Comparison of ENCODE assay signal across 31 cellular contexts in genomic region chr4:48082956-48083355, GRCh38. TPM values are rescaled to one million over a fixed set of nuclear protein-coding genes. Genes with fewer than 3 reads are reported as not detected.
"Had no signal": no experiment of that assay in that cellular context is flagged by ENCODE, and none has a peak within 500 bp of the region (broad histone marks: within the 10 kb centered on the region; RNA-seq: fewer than 3 reads in every experiment).

No MANE protein-coding gene starts in this region.

- H3K4me1 ChIP-seq: breast epithelium, esophagus muscularis mucosa, heart right ventricle, vagina had no signal

- H3K36me3 ChIP-seq: breast epithelium, esophagus muscularis mucosa, heart right ventricle, ovary, thoracic aorta, upper lobe of left lung, vagina had no signal

- H3K27ac Mint-ChIP-seq: activated CD8-positive, alpha-beta memory T cell treated with anti-CD3 and anti-CD28 coated beads, Interleukin-2, amount 10 ng/mL, durations not matched to agents 7 days and 5 days; activated CD8-positive, alpha-beta T cell treated with anti-CD3 and anti-CD28 coated beads, Interleukin-2, amount 10 ng/mL, durations not matched to agents 7 days and 5 days; activated naive CD8-positive, alpha-beta T cell treated with anti-CD3 and anti-CD28 coated beads, Interleukin-2, amount 50 U/mL, for 24 hours; activated T-helper 2 cell treated with anti-CD3 and anti-CD28 coated beads, Interferon-gamma antibody, Interleukin-2, Interleukin-4, amounts not matched to agents 10 μg/mL and 5 μg/mL and 100 μg/mL, durations not matched to agents 14 hours and 24 hours and 36 hours; dendritic cell treated with granulocyte-macrophage colony-stimulating factor and Interleukin-4, amounts not matched to agents 40 ng/mL and 50 ng/mL, for 4 days; progenitor cell of endocrine pancreas; stimulated activated effector memory CD8-positive, alpha-beta T cell treated with anti-CD3 and anti-CD28 coated beads, Interleukin-12 subunit alpha, Interleukin-12 subunit beta, amount 100 ng/mL, for 72 hours; stimulated activated naive CD8-positive, alpha-beta T cell treated with anti-CD3 and anti-CD28 coated beads, Interleukin-15, Interleukin-2, amounts not matched to agents 100 ng/mL and 50 ng/mL, for 24 hours; T-helper 17 cell had no signal

- H3K4me3 Mint-ChIP-seq: activated CD8-positive, alpha-beta memory T cell treated with anti-CD3 and anti-CD28 coated beads, Interleukin-2, amount 10 ng/mL, durations not matched to agents 7 days and 5 days; activated CD8-positive, alpha-beta T cell treated with anti-CD3 and anti-CD28 coated beads, Interleukin-2, amount 10 ng/mL, durations not matched to agents 7 days and 5 days; activated naive CD8-positive, alpha-beta T cell treated with anti-CD3 and anti-CD28 coated beads, Interleukin-2, amount 50 U/mL, for 24 hours; central memory CD8-positive, alpha-beta T cell; dendritic cell treated with granulocyte-macrophage colony-stimulating factor and Interleukin-4, amounts not matched to agents 40 ng/mL and 50 ng/mL, for 4 days; stimulated activated effector memory CD8-positive, alpha-beta T cell treated with anti-CD3 and anti-CD28 coated beads, Interleukin-12 subunit alpha, Interleukin-12 subunit beta, amount 100 ng/mL, for 72 hours; stimulated activated naive CD8-positive, alpha-beta T cell treated with anti-CD3 and anti-CD28 coated beads, Interleukin-15, Interleukin-2, amounts not matched to agents 100 ng/mL and 50 ng/mL, for 24 hours; T-helper 17 cell had no signal

- ATAC-seq: activated CD8-positive, alpha-beta memory T cell treated with anti-CD3 and anti-CD28 coated beads, Interleukin-2, amount 10 ng/mL, durations not matched to agents 7 days and 5 days; activated CD8-positive, alpha-beta T cell treated with anti-CD3 and anti-CD28 coated beads, Interleukin-2, amount 10 ng/mL, durations not matched to agents 7 days and 5 days; activated naive CD8-positive, alpha-beta T cell treated with anti-CD3 and anti-CD28 coated beads, Interleukin-2, amount 50 U/mL, for 24 hours; foreskin keratinocyte; heart right ventricle; left ventricle myocardium superior; mucosa of descending colon; sciatic nerve; stimulated activated effector memory CD8-positive, alpha-beta T cell treated with anti-CD3 and anti-CD28 coated beads, Interleukin-12 subunit alpha, Interleukin-12 subunit beta, amount 100 ng/mL, for 72 hours; T-helper 17 cell had no signal

- H3K9me3 ChIP-seq: breast epithelium, esophagus muscularis mucosa, heart right ventricle, mucosa of descending colon, ovary, thoracic aorta, upper lobe of left lung, vagina had no signal

- H3K27me3 ChIP-seq: breast epithelium, esophagus muscularis mucosa, foreskin keratinocyte, ovary, upper lobe of left lung, vagina had no signal

- H3K4me3 ChIP-seq: breast epithelium, esophagus muscularis mucosa, heart right ventricle, mucosa of descending colon, ovary, skin epidermis, thoracic aorta, upper lobe of left lung, vagina had no signal

- H3K27ac ChIP-seq: breast epithelium, esophagus muscularis mucosa, foreskin keratinocyte, heart right ventricle, ovary, skin epidermis, thoracic aorta, upper lobe of left lung, vagina had no signal

- DNase-seq: activated CD4-positive, alpha-beta T cell treated with anti-CD3 and anti-CD28 coated beads for 1 hour; activated CD8-positive, alpha-beta memory T cell treated with anti-CD3 and anti-CD28 coated beads, Interleukin-2, amount 10 ng/mL, durations not matched to agents 7 days and 5 days; activated CD8-positive, alpha-beta T cell treated with anti-CD3 and anti-CD28 coated beads, Interleukin-2, amount 10 ng/mL, durations not matched to agents 7 days and 5 days; activated naive CD4-positive, alpha-beta T cell treated with Interleukin-2 at 50 U/mL for 16 hours; activated naive CD8-positive, alpha-beta T cell treated with anti-CD3 and anti-CD28 coated beads, Interleukin-2, amount 50 U/mL, for 24 hours; activated T-cell treated with anti-CD3 and anti-CD28 coated beads, Interleukin-2, amount 50 U/mL, for 48 hours; amygdala; foreskin keratinocyte; heart right ventricle; islet precursor cell; left ventricle myocardium superior; mucosa of descending colon; ovary; stimulated activated CD4-positive, alpha-beta T cell treated with anti-CD3 and anti-CD28 coated beads, Interleukin-12 subunit alpha, Interleukin-12 subunit beta, amount 100 ng/mL, for 4 hours; stimulated activated CD4-positive, alpha-beta T cell treated with anti-CD3 and anti-CD28 coated beads, Interleukin-4, amount 100 ng/mL, for 1 hour; T-helper 17 cell; T1000; upper lobe of left lung had no signal

- H3K9me3 Mint-ChIP-seq: activated naive CD8-positive, alpha-beta T cell treated with anti-CD3 and anti-CD28 coated beads, Interleukin-2, amount 50 U/mL, for 24 hours; activated T-helper 2 cell treated with anti-CD3 and anti-CD28 coated beads, Interferon-gamma antibody, Interleukin-2, Interleukin-4, amounts not matched to agents 10 μg/mL and 5 μg/mL and 100 μg/mL, durations not matched to agents 14 hours and 24 hours and 36 hours; central memory CD8-positive, alpha-beta T cell; dendritic cell treated with granulocyte-macrophage colony-stimulating factor and Interleukin-4, amounts not matched to agents 40 ng/mL and 50 ng/mL, for 4 days; stimulated activated effector memory CD8-positive, alpha-beta T cell treated with anti-CD3 and anti-CD28 coated beads, Interleukin-12 subunit alpha, Interleukin-12 subunit beta, amount 100 ng/mL, for 72 hours; stimulated activated naive CD8-positive, alpha-beta T cell treated with anti-CD3 and anti-CD28 coated beads, Interleukin-15, Interleukin-2, amounts not matched to agents 100 ng/mL and 50 ng/mL, for 24 hours had no signal

- H3K27me3 Mint-ChIP-seq: activated CD8-positive, alpha-beta memory T cell treated with anti-CD3 and anti-CD28 coated beads, Interleukin-2, amount 10 ng/mL, durations not matched to agents 7 days and 5 days; activated naive CD8-positive, alpha-beta T cell treated with anti-CD3 and anti-CD28 coated beads, Interleukin-2, amount 50 U/mL, for 24 hours; progenitor cell of endocrine pancreas; stimulated activated naive CD8-positive, alpha-beta T cell treated with anti-CD3 and anti-CD28 coated beads, Interleukin-15, Interleukin-2, amounts not matched to agents 100 ng/mL and 50 ng/mL, for 24 hours; T-helper 17 cell had no signal

RNA-seq across cellular contexts. Expression of gene TXK, which starts 51.1 kb away (rescaled TPM):
- total RNA-seq: foreskin keratinocyte had no signal
- polyA plus RNA-seq: foreskin keratinocyte, neural cell had no signal
